8 cellular contexts compared by ENCODE assay signal in genomic region chr1:66439028-66439427, GRCh38.
A peak's percentile ranks its signal among the peaks of the same experiment; 100 is the strongest.
DNase-seq lines count a peak whose midpoint lies in the region; ATAC-seq lines count a peak whose summit lies in the region.

No MANE protein-coding gene starts in this region.

- no peaks in the 10 kb centered on the region for H3K9me3 ChIP-seq in BLaER1

- H3K36me3 Mint-ChIP-seq in activated naive CD8-positive, alpha-beta T cell = no peaks in the 10 kb centered on the region

- DNase-seq in posterior vena cava (ENCODE audit: low spot score) = no peak
- DNase-seq in RKO (ENCODE audit: low spot score) = no peak
- DNase-seq in NCI-H1105 (lab: John Stamatoyannopoulos, UW) = no peak
- no peak for DNase-seq in DMS153 (lab: John Stamatoyannopoulos, UW)

- H3K4me3 ChIP-seq in BLaER1 = no peak overlapping the region

- H3K27ac ChIP-seq in BLaER1 = peak overlapping the region; percentile 69; the same call in 1 of the 2 replicates

- no peaks in the 10 kb centered on the region for H3K36me3 ChIP-seq in BLaER1

- H3K27me3 ChIP-seq in BLaER1 = no peaks in the 10 kb centered on the region

- H3K4me2 ChIP-seq in BLaER1 = peak overlapping the region; percentile 67

- no peak overlapping the region for H3K4me3 Mint-ChIP-seq in activated naive CD8-positive, alpha-beta T cell

- peaks cover 20% of the 10 kb centered on the region for H3K4me1 ChIP-seq in BLaER1

- H3K27ac Mint-ChIP-seq in activated naive CD8-positive, alpha-beta T cell = peak overlapping the region; percentile 38

- ATAC-seq in GM19438 (IDR thresholded peaks at IDR 0.05; ENCODE audit: low read depth, unreplicated experiment) = peak; percentile 62
- peak; percentile 66 for ATAC-seq in HG03457 (IDR thresholded peaks at IDR 0.05; ENCODE audit: unreplicated experiment)

- peaks cover 36% of the 10 kb centered on the region for H3K4me1 Mint-ChIP-seq in activated naive CD8-positive, alpha-beta T cell (ENCODE audit: low read depth)

- H3K9me3 Mint-ChIP-seq in activated naive CD8-positive, alpha-beta T cell (ENCODE audit: low read depth) = no peaks in the 10 kb centered on the region

- H3K27me3 Mint-ChIP-seq in activated naive CD8-positive, alpha-beta T cell = no peaks in the 10 kb centered on the region

- intact Hi-C loops in posterior vena cava (cut with DNase I) = no loop called here

- H3K9ac ChIP-seq in BLaER1 = no peak overlapping the region

- H4K20me1 ChIP-seq in BLaER1 = no peaks in the 10 kb centered on the region
